ENCODE assay signal across 8 cellular contexts in genomic region chr19:55146078-55146647, GRCh38. TPM values are rescaled to one million over a fixed set of nuclear protein-coding genes. Genes with fewer than 3 reads are reported as not detected.
A peak's percentile ranks its signal among the peaks of the same experiment; 100 is the strongest.
DNase-seq lines count a peak whose midpoint lies in the region; ATAC-seq and TF ChIP-seq lines count a peak whose summit lies in the region.

No MANE protein-coding gene starts in this region.

- H3K9me3 ChIP-seq in HCT116 (ENCODE audit: control insufficient read depth in 1 of 2, insufficient read depth in 1 of 2, low read depth in 1 of 2, low read length in 2 of 2) (no peaks in the 10 kb centered on the region), ovary (no peaks in the 10 kb centered on the region)

- no peaks in the 10 kb centered on the region for H3K9me2 ChIP-seq in HCT116 (ENCODE audit: insufficient read depth)

- RAD21 ChIA-PET in HCT116 (lab: Charles Lee; ENCODE audit: low non-redundant PET in 1 of 2, low total read pairs in 2 of 2, uncharacterized antibody in 2 of 2, unreplicated experiment in 2 of 2): interaction anchor here (0.6 to 1.8 kb wide), 6 partner anchors 13 to 497 kb away, joined by 3 to 13 read pairs (median 4); partner anchors contain the start of genes ZNF581 (in 1 of the 2) and ZNF784 (in 1 of the 2)

- H3K4me1 Mint-ChIP-seq in endothelial cell (ENCODE audit: unreplicated experiment): no peaks in the 10 kb centered on the region

- H3K36me3 Mint-ChIP-seq in endothelial cell (ENCODE audit: low read depth, unreplicated experiment): peaks cover 7% of the 10 kb centered on the region

- peak; percentile 76 for ATAC-seq in HCT116

- H3K4me3 Mint-ChIP-seq in endothelial cell (ENCODE audit: unreplicated experiment): no peak overlapping the region

- peak overlapping the region; percentile 88 for H3K4me2 ChIP-seq in HCT116 (ENCODE audit: low read length)

- TF ChIP-seq CTCF in HCT116 (IDR thresholded peaks at IDR 0.05 in 2 of 3, conservative IDR thresholded peaks at IDR 0.05 in 1 of 3; ENCODE audit: borderline replicate concordance in 1 of 3, insufficient read depth in 1 of 3, low read depth in 2 of 3, low read length in 2 of 3): peak; percentile 78 to 86 (median 80)
- peak; percentile 65 for TF ChIP-seq CTCF in endothelial cell (IDR thresholded peaks at IDR 0.05; ENCODE audit: unreplicated experiment)
- no peak for TF ChIP-seq CTCF in ovary (IDR thresholded peaks at IDR 0.05)

- POLR2A ChIA-PET in HCT116 (lab: Charles Lee): interaction anchor here (0.6 to 2.9 kb wide), 14 partner anchors 10 to 486 kb away, joined by 3 to 24 read pairs (median 4); partner anchors contain the start of genes DNAAF3, KMT5C, PPP1R12C and TNNI3

- H3K36me3 ChIP-seq in HCT116 (ENCODE audit: control insufficient read depth in 1 of 2, insufficient read depth in 2 of 2, low read length in 2 of 2) (no peaks in the 10 kb centered on the region), ovary (no peaks in the 10 kb centered on the region)

- H3K27ac ChIP-seq in HCT116 (ENCODE audit: low read depth, low read length) (peak overlapping the region; percentile 99), skin epidermis (peak overlapping the region in 2 of 21 experiments; percentile 12 to 40), ovary (no peak overlapping the region)

- WGBS in ovary, 3 donors: 1% methylated on average over 35 to 38 of the region's 38 CpGs

- H3K4me1 ChIP-seq in HCT116 (ENCODE audit: control insufficient read depth in 1 of 2, insufficient read depth in 2 of 2, low read length in 2 of 2): peaks cover 14 to 60% of the 10 kb centered on the region in 2 experiments
- no peaks in the 10 kb centered on the region for H3K4me1 ChIP-seq in ovary (ENCODE audit: insufficient read depth)

- no peaks in the 10 kb centered on the region for H3K27me3 ChIP-seq in HCT116 (ENCODE audit: insufficient read depth, low read length)
- H3K27me3 ChIP-seq in ovary: peaks cover 5% of the 10 kb centered on the region

- DNase-seq in COR-L47 (lab: John Stamatoyannopoulos, UW) (peak; percentile 41), HCT116 (ENCODE audit: low read depth, low spot score) (peak; percentile 64), NOMO-1 treated with dmso at 0.1 percent for 144 hours (lab: John Stamatoyannopoulos, UW; ENCODE audit: unreplicated experiment) (peak; percentile 38), endothelial cell (ENCODE audit: low spot score) (no peak), ureter (ENCODE audit: low spot score) (no peak), ovary (no peak)
- DNase-seq in stimulated activated CD4-positive, alpha-beta T cell treated with anti-CD3 and anti-CD28 coated beads, Interleukin-2, amount 100 ng/mL, for 24 hours: no peak

- BruUV-seq in HCT116 (replicated peaks; lab: Mats Ljungman, UMichigan): no TSS peak

- peaks cover 19% of the 10 kb centered on the region for H3K27me3 Mint-ChIP-seq in endothelial cell (ENCODE audit: unreplicated experiment)

- H4K20me1 ChIP-seq in HCT116 (ENCODE audit: insufficient read depth): no peaks in the 10 kb centered on the region

- TF ChIP-seq POLR2A in HCT116 (IDR thresholded peaks at IDR 0.05; ENCODE audit: borderline replicate concordance, extremely low read depth, insufficient read depth, insufficient read length) (no peak), ovary (IDR thresholded peaks at IDR 0.05) (no peak)

- H3K27ac Mint-ChIP-seq in endothelial cell (ENCODE audit: unreplicated experiment): no peak overlapping the region

- CTCF ChIA-PET in HCT116 (lab: Charles Lee): interaction anchor here (0.6 to 4.4 kb wide), 16 partner anchors 10 to 508 kb away, joined by 3 to 53 read pairs (median 4); partner anchors contain the start of genes DNAAF3, FIZ1, ISOC2 and PPP1R12C

- TF ChIP-seq RAD21 in HCT116 (IDR thresholded peaks at IDR 0.05; ENCODE audit: low read depth): no peak; the same call in 1 of the 2 replicates

- peak overlapping the region; percentile 60 to 69 for H3K4me3 ChIP-seq in HCT116 (replicated peaks in 1 of 2; ENCODE audit: low read depth in 1 of 2, low read length in 2 of 2)
- peak overlapping the region in 5 of 7 experiments; percentile 2 to 39 (median 12) for H3K4me3 ChIP-seq in skin epidermis
- H3K4me3 ChIP-seq in ovary: no peak overlapping the region

- H3K9me3 Mint-ChIP-seq in endothelial cell (ENCODE audit: unreplicated experiment): no peaks in the 10 kb centered on the region

- peak overlapping the region; percentile 70 for H3K9ac ChIP-seq in HCT116 (ENCODE audit: low read length)

- TF ChIP-seq EP300 in ovary (IDR thresholded peaks at IDR 0.05): no peak

- H2AFZ ChIP-seq in HCT116 (ENCODE audit: low read depth, low read length, poor library complexity, severe bottlenecking): no peak overlapping the region

- intact Hi-C loops in HCT116 (cut with micrococcal nuclease): loop anchor here (10.0 kb wide), 1 partner anchor 489 kb away; no protein-coding TSS in a partner anchor
- intact Hi-C loops in ovary (cut with DNase I): loop anchor here in 3 of 4 donors (10.0 kb wide), 2 partner anchors 229 to 359 kb away; partner anchors contain the start of genes IL11 (in 1 of the 3) and TMEM190 (in 1 of the 3)

- peaks cover 4% of the 10 kb centered on the region for H3K79me2 ChIP-seq in HCT116 (ENCODE audit: insufficient read depth, low read length)

TF ChIP-seq in HCT116, 20 proteins besides CTCF, POLR2A, EP300 and RAD21 (continues in another document):
- TF ChIP-seq REST (IDR thresholded peaks at IDR 0.05; ENCODE audit: low read depth): no peak
- TF ChIP-seq FOSL1 (IDR thresholded peaks at IDR 0.05; ENCODE audit: low read depth): no peak
- TF ChIP-seq ELF1 (IDR thresholded peaks at IDR 0.05; ENCODE audit: borderline replicate concordance, low read depth): no peak
- no peak; the same call in 1 of the 2 replicates for TF ChIP-seq SIN3A (IDR thresholded peaks at IDR 0.05; ENCODE audit: low read depth)
- no peak for TF ChIP-seq SRF (IDR thresholded peaks at IDR 0.05; ENCODE audit: low read depth)
- no peak for TF ChIP-seq YY1 (IDR thresholded peaks at IDR 0.05; ENCODE audit: extremely low read depth, insufficient replicate concordance, low read depth, low read length)
- no peak for TF ChIP-seq ATF3 (IDR thresholded peaks at IDR 0.05)
- no peak for TF ChIP-seq JUND (IDR thresholded peaks at IDR 0.05)
- 0 out of 2 replicates have a peak, but pooled peaks have one; percentile 22 for TF ChIP-seq POLR2AphosphoS5 (IDR thresholded peaks at IDR 0.05; ENCODE audit: low read depth, low read length)
- peak; percentile 80 for TF ChIP-seq MAX (IDR thresholded peaks at IDR 0.05)

RNA-seq across cellular contexts. Expression of gene TNNT1, which starts 2.8 kb away (rescaled TPM):
- total RNA-seq in HCT116 (2021; ENCODE audit: unreplicated experiment): 188 TPM
- polyA plus RNA-seq in HCT116 (2012): 219 and 251 TPM in 2 replicates
- total RNA-seq in endothelial cell (ENCODE audit: unreplicated experiment): 2.8 TPM
- 0.89 TPM for total RNA-seq in ureter
- total RNA-seq in ovary: 1 to 10 TPM in 4 of 7 donors, not detected in 3; 2.0 to 3.6 (median 2.8) TPM
- 1 to 10 TPM in 1 of 2 donors, not detected in 1; 1.3 TPM for polyA plus RNA-seq in ovary

RNA-seq across cellular contexts. Expression of gene TNNI3, which starts 11.4 kb away (rescaled TPM):
- 42.1 TPM for total RNA-seq in HCT116 (2021; ENCODE audit: unreplicated experiment)
- 38.5 and 43.5 TPM in 2 replicates for polyA plus RNA-seq in HCT116 (2012)
- total RNA-seq in endothelial cell (ENCODE audit: unreplicated experiment): not detected
- total RNA-seq in ureter: not detected
- total RNA-seq in ovary: 10 to 100 TPM in 1 of 7 donors, 1 to 10 TPM in 1, under 1 TPM in 3, not detected in 2; 0.62 to 10.2 (median 0.87) TPM
- polyA plus RNA-seq in ovary: 10 to 100 TPM in 1 of 2 donors, 1 to 10 TPM in 1; 2.4 to 14.4 TPM

RNA-seq across cellular contexts. Expression of gene DNAAF3, which starts 20.2 kb away (rescaled TPM):
- total RNA-seq in HCT116 (2021; ENCODE audit: unreplicated experiment) (52.8 TPM), endothelial cell (ENCODE audit: unreplicated experiment) (2.2 TPM), ureter (1.6 TPM), ovary (10 to 100 TPM in 1 of 7 donors, 1 to 10 TPM in 3, under 1 TPM in 1, not detected in 2; 0.48 to 34.8 (median 2.7) TPM)
- 34.3 and 47.5 TPM in 2 replicates for polyA plus RNA-seq in HCT116 (2012)
- polyA plus RNA-seq in ovary: under 1 TPM; 0.16 to 0.72 TPM

RNA-seq across cellular contexts. Expression of gene PPP1R12C, which starts 28.7 kb away (rescaled TPM):
- total RNA-seq in HCT116 (2021; ENCODE audit: unreplicated experiment) (83.2 TPM), endothelial cell (ENCODE audit: unreplicated experiment) (136 TPM), ureter (183 TPM), ovary (100 to 1,000 TPM in 4 of 7 donors, 10 to 100 TPM in 3; 45.4 to 152 (median 110) TPM)
- polyA plus RNA-seq in HCT116 (2012): 50.0 and 59.9 TPM in 2 replicates
- polyA plus RNA-seq in ovary: 100 to 1,000 TPM in 1 of 2 donors, 10 to 100 TPM in 1; 21.4 to 118 TPM

RNA-seq across cellular contexts. Expression of gene SYT5, which starts 33.9 kb away (rescaled TPM):
- total RNA-seq in HCT116 (2021; ENCODE audit: unreplicated experiment) (2.3 TPM), endothelial cell (ENCODE audit: unreplicated experiment) (1.6 TPM), ureter (not detected), ovary (1 to 10 TPM in 1 of 7 donors, under 1 TPM in 3, not detected in 3; 0.08 to 2.3 (median 0.46) TPM)
- polyA plus RNA-seq in HCT116 (2012): 0.75 and 1.8 TPM in 2 replicates
- not detected for polyA plus RNA-seq in ovary

Comparison
In these comparisons a context has a peak if more than half of its experiments do, and no peak if none do; other contexts are left out.
1. DNase-seq: peak in COR-L47 (single experiment), HCT116 (single experiment) and NOMO-1 treated with dmso at 0.1 percent for 144 hours (single experiment); none in endothelial cell (single experiment), stimulated activated CD4-positive, alpha-beta T cell treated with anti-CD3 and anti-CD28 coated beads, Interleukin-2, amount 100 ng/mL, for 24 hours (0 of 2), ureter (single experiment) and ovary (0 of 5).
2. CTCF ChIP-seq: peak in HCT116 (3 of 3) and endothelial cell (single experiment); none in ovary (0 of 3).
3. RNA of gene TNNT1, which starts 2.8 kb away (total RNA-seq): 188 TPM in HCT116 (single experiment); 2.8 TPM in endothelial cell (single experiment), 2.0 to 3.6 TPM in ovary and 0.89 TPM in ureter (single experiment); every median in the first group is over 10 times any median in the second.